ENCODE assay signal across 17 cellular contexts in the genomic region with DNA sequence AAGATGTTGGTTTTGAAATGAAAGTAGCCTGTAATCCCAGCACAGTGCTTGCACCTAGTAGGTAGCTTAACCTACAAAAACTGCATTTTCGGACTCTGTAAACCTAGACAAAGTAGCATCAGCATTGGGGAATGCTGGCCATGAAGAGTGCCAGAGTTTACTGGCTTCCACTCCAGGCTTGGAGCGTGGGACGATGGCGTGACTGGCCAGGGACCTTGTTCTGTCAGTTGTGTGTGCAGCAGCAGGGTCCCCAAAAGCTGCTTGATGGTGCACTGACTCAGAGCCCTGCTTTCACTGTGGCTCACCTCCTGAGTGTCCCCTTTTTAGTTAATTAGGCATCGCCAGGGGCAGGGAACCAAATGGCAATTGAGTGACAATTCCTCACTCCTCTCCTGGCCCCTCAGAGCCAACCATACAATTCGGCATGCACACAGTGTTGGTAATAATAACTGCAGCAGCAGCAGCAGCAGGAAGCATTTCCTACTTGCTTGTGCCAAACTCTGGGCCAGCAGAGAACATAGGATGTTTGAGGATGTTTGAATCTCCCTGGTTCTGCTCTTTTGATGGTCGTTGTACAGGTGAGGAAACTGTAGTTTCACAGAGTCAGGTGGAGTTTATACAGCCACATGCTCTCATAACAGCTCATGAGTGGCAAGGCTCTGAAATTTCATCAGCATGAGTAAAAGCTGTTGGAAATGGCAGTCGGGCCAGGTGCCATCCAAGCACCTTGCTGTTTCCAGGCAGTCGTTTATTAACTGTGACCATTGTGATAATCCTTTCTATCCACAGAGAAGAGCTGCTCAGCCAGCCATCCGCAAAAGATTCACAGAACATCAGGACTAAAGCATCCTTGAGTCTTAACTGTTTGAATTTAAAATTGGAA. TPM values are rescaled to one million over a fixed set of nuclear protein-coding genes. Genes with fewer than 3 reads are reported as not detected.
A peak's percentile ranks its signal among the peaks of the same experiment; 100 is the strongest.
DNase-seq lines count a peak whose midpoint lies in the region; ATAC-seq and TF ChIP-seq lines count a peak whose summit lies in the region.
"Had no signal": no experiment of that assay in that cellular context is flagged by ENCODE, and none has a peak within 500 bp of the region (broad histone marks: within the 10 kb centered on the region; RNA-seq: fewer than 3 reads in every experiment).

No MANE protein-coding gene starts in this region.

- DNase-seq in DMS153 (lab: John Stamatoyannopoulos, UW) (peak; percentile 43), NCI-H1105 treated with DMSO at 0.1 percent for 48 hours (lab: John Stamatoyannopoulos, UW) (peak; percentile 45), PC-3 (no peak), islet precursor cell (peak; percentile 33), SIG-M5 (lab: John Stamatoyannopoulos, UW) (no peak), adrenal gland (no peak), KG1 (lab: John Stamatoyannopoulos, UW) (no peak)
- DNase-seq: CD4-positive, alpha-beta memory T cell; ovary; PC-9; stimulated activated CD4-positive, alpha-beta T cell treated with anti-CD3 and anti-CD28 coated beads, Interleukin-2, amount 100 ng/mL, for 48 hours; T-helper 9 cell had no signal

- ATAC-seq in PC-3 (no peak), GM18498 (IDR thresholded peaks at IDR 0.05; ENCODE audit: unreplicated experiment) (no peak)
- ATAC-seq: esophagus mucosa had no signal

- H3K36me3 ChIP-seq in PC-3 (ENCODE audit: low read depth, low read length) = no peaks in the 10 kb centered on the region
- H3K36me3 ChIP-seq in adrenal gland (replicated peaks in 1 of 2) = no peaks in the 10 kb centered on the region
- H3K36me3 ChIP-seq: breast epithelium, ovary had no signal

- CTCF ChIA-PET in PC-3 (lab: Charles Lee) = no interaction called here

- H3K9ac ChIP-seq in PC-3 (ENCODE audit: low read length) = no peak overlapping the region

- WGBS in adrenal gland, 4 donors = 76 to 83% (median 80%) methylated on average over 9 to 10 of the region's 10 CpGs

- peak overlapping the region; percentile 11; the same call in 1 of the 2 replicates for H3K4me2 ChIP-seq in PC-3 (ENCODE audit: low read length)
- H3K4me2 ChIP-seq: PC-9 had no signal

- no peaks in the 10 kb centered on the region for H4K20me1 ChIP-seq in PC-3 (ENCODE audit: low read length)

- no peak overlapping the region for H2AFZ ChIP-seq in PC-3 (ENCODE audit: low read length)
- H2AFZ ChIP-seq: PC-9 had no signal

- POLR2A ChIA-PET in PC-3 (lab: Charles Lee; ENCODE audit: unreplicated experiment) = interaction anchor here (0.5 kb wide), 1 partner anchor 171 kb away, joined by 3 read pairs; no protein-coding TSS in a partner anchor

- H3K4me3 ChIP-seq in PC-3 (ENCODE audit: low read length) (no peak overlapping the region), adrenal gland (no peak overlapping the region)
- H3K4me3 ChIP-seq: breast epithelium, lung, ovary, PC-9, SK-N-MC had no signal

- H3K79me2 ChIP-seq in PC-3 (ENCODE audit: low read length) = peaks cover 60% of the 10 kb centered on the region

- no peak overlapping the region for H3K27ac ChIP-seq in PC-3 (ENCODE audit: low read length)
- H3K27ac ChIP-seq in adrenal gland = no peak overlapping the region
- H3K27ac ChIP-seq: breast epithelium, ovary, PC-9, SK-N-MC had no signal

- H3K9me3 ChIP-seq in PC-3 (ENCODE audit: low read length) = no peaks in the 10 kb centered on the region
- H3K9me3 ChIP-seq in adrenal gland (replicated peaks in 1 of 3) = no peaks in the 10 kb centered on the region
- H3K9me3 ChIP-seq: breast epithelium, ovary had no signal

- TF ChIP-seq POLR2A in adrenal gland (IDR thresholded peaks at IDR 0.05) = no peak

- no TSS peak for BruUV-seq in PC-3 (replicated peaks; lab: Mats Ljungman, UMichigan)

- H3K9me2 ChIP-seq in PC-3 (replicated peaks; ENCODE audit: low read length) = no peaks in the 10 kb centered on the region

- peaks cover 34% of the 10 kb centered on the region for H3K4me1 ChIP-seq in PC-3 (ENCODE audit: insufficient read depth, low read length)
- H3K4me1 ChIP-seq in adrenal gland (replicated peaks in 1 of 2) = peaks cover 0 to 5% of the 10 kb centered on the region in 2 donors
- H3K4me1 ChIP-seq: breast epithelium had no signal

- H3F3A ChIP-seq in PC-3 (ENCODE audit: low read length, unreplicated experiment) = no peaks in the 10 kb centered on the region

- H3K27me3 ChIP-seq in PC-3 (ENCODE audit: low read length) (peaks cover 28% of the 10 kb centered on the region), adrenal gland (peaks cover 10% of the 10 kb centered on the region)

- intact Hi-C loops in PC-3 (cut with micrococcal nuclease) = no loop called here
- intact Hi-C loops in adrenal gland (cut with DNase I) = no loop called here

- TF ChIP-seq CTCF in PC-3 (conservative IDR thresholded peaks at IDR 0.05; ENCODE audit: low read depth, low read length) (no peak), adrenal gland (IDR thresholded peaks at IDR 0.05) (no peak)

RNA-seq across cellular contexts. Expression of gene UBE2QL1, which starts 4.2 kb away (rescaled TPM):
- total RNA-seq in PC-3 (2014; rRNA removed) (7.4 and 8.8 TPM in 2 replicates), adrenal gland (1 to 10 TPM in 6 of 8 donors, under 1 TPM in 2; 0.12 to 3.4 (median 1.8) TPM)
- polyA plus RNA-seq in adrenal gland = 1 to 10 TPM in 1 of 3 donors, under 1 TPM in 2; 0.71 to 1.1 (median 0.80) TPM
- total RNA-seq: CD4-positive, alpha-beta memory T cell; esophagus mucosa; PC-9 had no signal
- polyA plus RNA-seq: CD4-positive, alpha-beta memory T cell had no signal

Comparison
In these comparisons a context has a peak if more than half of its experiments do, and no peak if none do; other contexts are left out.
1. DNase-seq: peak in DMS153 (single experiment), NCI-H1105 treated with DMSO at 0.1 percent for 48 hours (single experiment) and islet precursor cell (single experiment); none in PC-3 (single experiment), SIG-M5 (single experiment), adrenal gland (0 of 7) and KG1 (single experiment).